8 cellular contexts compared by ENCODE assay signal in the genomic region with DNA sequence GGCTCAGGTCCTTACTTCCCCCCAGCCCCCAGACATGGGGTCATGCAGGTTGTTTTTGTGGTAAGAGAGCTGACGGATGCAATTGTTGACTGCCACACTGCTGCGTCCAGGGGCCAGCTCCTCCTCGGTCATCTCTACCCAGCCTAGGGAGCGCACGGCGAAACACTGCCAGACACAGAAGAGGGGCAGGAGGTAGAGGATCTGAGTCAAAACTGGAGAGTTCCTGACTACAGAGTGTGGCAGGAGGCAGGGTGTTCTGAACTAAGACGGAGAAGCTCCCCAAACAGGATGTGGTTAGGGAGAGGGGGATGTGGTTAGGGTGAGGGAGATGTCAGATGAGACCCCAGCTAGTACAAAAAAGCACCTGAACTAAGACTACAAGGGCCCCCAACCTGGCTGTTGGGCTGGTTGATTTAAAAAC. TPM values are rescaled to one million over a fixed set of nuclear protein-coding genes. Genes with fewer than 3 reads are reported as not detected.
DNase-seq lines count a peak whose midpoint lies in the region; ATAC-seq and TF ChIP-seq lines count a peak whose summit lies in the region.

No MANE protein-coding gene starts in this region.

- no peaks in the 10 kb centered on the region for H3K9me3 ChIP-seq in adrenal gland (replicated peaks in 1 of 3)

- peaks cover 0 to 22% of the 10 kb centered on the region in 2 donors for H3K36me3 ChIP-seq in adrenal gland (replicated peaks in 1 of 2)

- no peak overlapping the region for H3K27ac ChIP-seq in adrenal gland

- intact Hi-C loops in adrenal gland (cut with DNase I), result no loop called here

- H3K4me1 ChIP-seq in adrenal gland (replicated peaks in 1 of 2), result peaks cover 11 to 15% of the 10 kb centered on the region in 2 donors

- H3K27me3 ChIP-seq in adrenal gland, result no peaks in the 10 kb centered on the region

- DNase-seq in activated CD4-positive, alpha-beta T cell treated with anti-CD3 and anti-CD28 coated beads for 1 hour, result peak; percentile 43
- peak; percentile 37 for DNase-seq in glomerular visceral epithelial cell (ENCODE audit: extremely low spot score)
- DNase-seq in omental fat pad (ENCODE audit: low spot score), result no peak
- DNase-seq in retina, result no peak
- no peak for DNase-seq in adrenal gland
- DNase-seq in NCI-H2171 treated with DMSO at 0.1 percent for 48 hours (lab: John Stamatoyannopoulos, UW), result no peak

- no peak for TF ChIP-seq CTCF in omental fat pad (IDR thresholded peaks at IDR 0.05)
- no peak for TF ChIP-seq CTCF in adrenal gland (IDR thresholded peaks at IDR 0.05)

- ATAC-seq in GM19395 (IDR thresholded peaks at IDR 0.05; ENCODE audit: unreplicated experiment) (peak; percentile 98), HG03354 (IDR thresholded peaks at IDR 0.05; ENCODE audit: poor library complexity, severe bottlenecking, unreplicated experiment) (peak; percentile 88), omental fat pad (ENCODE audit: low FRiP score) (no peak)

- no peak overlapping the region for H3K4me3 ChIP-seq in adrenal gland

- no peak for TF ChIP-seq POLR2A in adrenal gland (IDR thresholded peaks at IDR 0.05)

- WGBS in adrenal gland, 4 donors, result 79 to 92% (median 86%) methylated on average over 7 of the region's 7 CpGs

RNA-seq across cellular contexts. Expression of a gene that starts 12.3 kb away (rescaled TPM):
- 10 to 100 TPM; 21.4 to 23.7 (median 22.5) TPM for total RNA-seq in omental fat pad
- total RNA-seq in adrenal gland, result 10 to 100 TPM; 46.3 to 85.0 (median 69.3) TPM
- 10 to 100 TPM; 44.6 to 51.7 (median 44.8) TPM for polyA plus RNA-seq in adrenal gland

RNA-seq across cellular contexts. Expression of a gene that starts 16.3 kb away (rescaled TPM):
- total RNA-seq in omental fat pad (10 to 100 TPM; 19.8 to 39.9 (median 33.3) TPM), adrenal gland (10 to 100 TPM; 27.2 to 65.2 (median 50.5) TPM)
- polyA plus RNA-seq in adrenal gland, result 10 to 100 TPM; 37.6 to 72.4 (median 53.1) TPM

RNA-seq across cellular contexts. Expression of a gene that starts 38.2 kb away (rescaled TPM):
- total RNA-seq in omental fat pad, result 1 to 10 TPM; 1.7 to 2.5 (median 2.0) TPM
- 10 to 100 TPM in 1 of 8 donors, 1 to 10 TPM in 6, under 1 TPM in 1; 0.26 to 25.2 (median 1.7) TPM for total RNA-seq in adrenal gland
- 1 to 10 TPM; 1.5 to 1.8 (median 1.8) TPM for polyA plus RNA-seq in adrenal gland

Comparison
In these comparisons a context has a peak if more than half of its experiments do, and no peak if none do; other contexts are left out.
1. DNase-seq: peak in activated CD4-positive, alpha-beta T cell treated with anti-CD3 and anti-CD28 coated beads for 1 hour (single experiment) and glomerular visceral epithelial cell (single experiment); none in omental fat pad (single experiment), retina (single experiment), adrenal gland (0 of 7) and NCI-H2171 treated with DMSO at 0.1 percent for 48 hours (single experiment).